In the genomic region with DNA sequence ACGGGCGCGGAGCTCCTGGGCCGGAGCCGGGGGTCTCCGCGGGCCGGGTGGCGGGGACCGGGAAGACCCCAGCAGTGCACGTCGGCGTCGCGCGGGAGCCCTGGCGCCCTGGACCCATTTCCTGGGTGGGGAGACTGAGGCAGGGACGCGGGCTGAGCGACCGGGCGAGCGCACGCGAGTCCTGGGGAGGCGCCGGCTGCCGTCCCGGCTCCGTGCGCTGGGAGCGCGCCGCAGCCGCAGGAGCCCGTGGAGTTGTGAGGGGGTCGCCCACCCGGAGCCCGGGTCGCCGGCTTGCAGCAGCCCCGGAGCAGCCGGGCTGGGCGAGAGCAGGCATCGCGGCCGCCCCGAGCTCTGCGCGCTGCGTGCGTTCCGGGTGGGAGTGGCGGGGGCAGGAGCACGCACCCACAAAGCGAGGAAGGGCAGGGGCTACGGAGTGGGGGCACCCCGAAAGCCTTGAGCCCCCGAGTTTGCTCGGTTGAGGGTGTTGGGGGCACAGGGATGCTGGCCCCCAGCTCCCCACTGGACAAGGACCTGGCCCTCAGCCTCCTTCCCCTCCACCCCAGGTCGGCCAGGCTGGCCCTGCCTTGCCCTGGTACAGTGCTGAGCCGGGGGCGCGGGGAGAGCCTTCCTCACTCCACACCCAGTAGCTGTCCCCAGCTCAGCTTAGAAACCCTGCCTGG, we compare ENCODE assay signal across 9 cellular contexts. TPM values are rescaled to one million over a fixed set of nuclear protein-coding genes. Genes with fewer than 3 reads are reported as not detected.
A peak's percentile ranks its signal among the peaks of the same experiment; 100 is the strongest.
DNase-seq lines count a peak whose midpoint lies in the region; ATAC-seq and TF ChIP-seq lines count a peak whose summit lies in the region.
"Had no signal": no experiment of that assay in that cellular context is flagged by ENCODE, and none has a peak within 500 bp of the region (broad histone marks: within the 10 kb centered on the region; RNA-seq: fewer than 3 reads in every experiment).

No MANE protein-coding gene starts in this region.

- H3K4me3 ChIP-seq in AG04450 (ENCODE audit: low read depth, low read length) (peak overlapping the region; percentile 76), HCT116 (replicated peaks in 1 of 2; ENCODE audit: low read depth in 1 of 2, low read length in 2 of 2) (peak overlapping the region; percentile 70 to 79), iPS-20b (ENCODE audit: low read length) (peak overlapping the region; percentile 75)

- H3K27me3 ChIP-seq in AG04450 (ENCODE audit: control insufficient read depth, insufficient read depth, low read length) = no peaks in the 10 kb centered on the region
- H3K27me3 ChIP-seq in HCT116 (ENCODE audit: insufficient read depth, low read length) = no peaks in the 10 kb centered on the region
- peaks cover 33% of the 10 kb centered on the region for H3K27me3 ChIP-seq in iPS-20b (ENCODE audit: insufficient read depth, low read length)

- RAD21 ChIA-PET in HCT116 (lab: Charles Lee; ENCODE audit: low non-redundant PET in 1 of 2, low total read pairs in 2 of 2, uncharacterized antibody in 2 of 2, unreplicated experiment in 2 of 2) = no interaction called here

- H4K20me1 ChIP-seq in HCT116 (ENCODE audit: insufficient read depth) = no peaks in the 10 kb centered on the region

- H3K36me3 ChIP-seq in HCT116 (ENCODE audit: control insufficient read depth in 1 of 2, insufficient read depth in 2 of 2, low read length in 2 of 2) (no peaks in the 10 kb centered on the region), iPS-20b (ENCODE audit: insufficient read depth, low read depth, low read length) (no peaks in the 10 kb centered on the region; the same call in 1 of the 2 replicates)

- H3K4me2 ChIP-seq in HCT116 (ENCODE audit: low read length) = peak overlapping the region; percentile 99

- H3K4me1 Mint-ChIP-seq in activated naive CD8-positive, alpha-beta T cell (ENCODE audit: low read depth) = peaks cover 10% of the 10 kb centered on the region
- H3K4me1 Mint-ChIP-seq in stimulated activated naive CD8-positive, alpha-beta T cell treated with anti-CD3 and anti-CD28 coated beads, Interleukin-15, Interleukin-2, amounts not matched to agents 100 ng/mL and 50 ng/mL, for 24 hours (ENCODE audit: low read depth) = peaks cover 10% of the 10 kb centered on the region

- no peak overlapping the region for H2AFZ ChIP-seq in HCT116 (ENCODE audit: low read depth, low read length, poor library complexity, severe bottlenecking)

- H3K4me1 ChIP-seq in HCT116 (ENCODE audit: control insufficient read depth in 1 of 2, insufficient read depth in 2 of 2, low read length in 2 of 2) = peaks cover 12 to 20% of the 10 kb centered on the region in 2 experiments; a peak in 3 of 4 replicates
- H3K4me1 ChIP-seq in iPS-20b (ENCODE audit: insufficient read depth, low read length) = no peaks in the 10 kb centered on the region; the same call in 1 of the 2 replicates

- no peak for TF ChIP-seq RAD21 in HCT116 (IDR thresholded peaks at IDR 0.05; ENCODE audit: low read depth)

- no peak overlapping the region for H3K27ac Mint-ChIP-seq in activated naive CD8-positive, alpha-beta T cell
- no peak overlapping the region for H3K27ac Mint-ChIP-seq in stimulated activated naive CD8-positive, alpha-beta T cell treated with anti-CD3 and anti-CD28 coated beads, Interleukin-15, Interleukin-2, amounts not matched to agents 100 ng/mL and 50 ng/mL, for 24 hours

- CTCF ChIA-PET in AG04450 (lab: Charles Lee) (interaction anchor here (0.6 to 0.8 kb wide), 2 partner anchors 35 to 724 kb away, joined by 3 read pairs; no protein-coding TSS in a partner anchor), HCT116 (lab: Charles Lee) (no interaction called here)

- H3K27ac ChIP-seq in AG04450 (ENCODE audit: low read depth, low read length) (peak overlapping the region; percentile 31), HCT116 (ENCODE audit: low read depth, low read length) (peak overlapping the region; percentile 34; the same call in 1 of the 2 replicates), iPS-20b (ENCODE audit: low read length) (no peak overlapping the region)
- H3K27ac ChIP-seq: epithelial cell of prostate had no signal

- H3K36me3 Mint-ChIP-seq in activated naive CD8-positive, alpha-beta T cell = no peaks in the 10 kb centered on the region
- H3K36me3 Mint-ChIP-seq in stimulated activated naive CD8-positive, alpha-beta T cell treated with anti-CD3 and anti-CD28 coated beads, Interleukin-15, Interleukin-2, amounts not matched to agents 100 ng/mL and 50 ng/mL, for 24 hours (ENCODE audit: low read depth) = no peaks in the 10 kb centered on the region

- H3K9ac ChIP-seq in HCT116 (ENCODE audit: low read length) (peak overlapping the region; percentile 73), iPS-20b (ENCODE audit: low read depth, low read length) (peak overlapping the region; percentile 75; the same call in 1 of the 2 replicates)

- peaks cover 17% of the 10 kb centered on the region for H3K27me3 Mint-ChIP-seq in activated naive CD8-positive, alpha-beta T cell
- H3K27me3 Mint-ChIP-seq in stimulated activated naive CD8-positive, alpha-beta T cell treated with anti-CD3 and anti-CD28 coated beads, Interleukin-15, Interleukin-2, amounts not matched to agents 100 ng/mL and 50 ng/mL, for 24 hours = peaks cover 37% of the 10 kb centered on the region

- no peak for DNase-seq in AG04450 (ENCODE audit: low read depth, low spot score)
- DNase-seq in HCT116 (ENCODE audit: low read depth, low spot score) = no peak
- DNase-seq in NCI-H1694 (lab: John Stamatoyannopoulos, UW) = no peak
- no peak for DNase-seq in central memory CD4-positive, alpha-beta T cell

- ATAC-seq in HCT116 (peak; percentile 41), GM21723 (IDR thresholded peaks at IDR 0.05; ENCODE audit: unreplicated experiment) (no peak)

- H3K9me2 ChIP-seq in HCT116 (ENCODE audit: insufficient read depth) = no peaks in the 10 kb centered on the region

- intact Hi-C loops in HCT116 (cut with micrococcal nuclease) = loop anchor here (2.0 to 5.0 kb wide), 3 partner anchors 724 to 1067 kb away; no protein-coding TSS in a partner anchor

- no peaks in the 10 kb centered on the region for H3K9me3 Mint-ChIP-seq in activated naive CD8-positive, alpha-beta T cell (ENCODE audit: low read depth)
- no peaks in the 10 kb centered on the region for H3K9me3 Mint-ChIP-seq in stimulated activated naive CD8-positive, alpha-beta T cell treated with anti-CD3 and anti-CD28 coated beads, Interleukin-15, Interleukin-2, amounts not matched to agents 100 ng/mL and 50 ng/mL, for 24 hours

- H3K9me3 ChIP-seq in AG04450 (ENCODE audit: control insufficient read depth, insufficient read depth, low read length) (no peaks in the 10 kb centered on the region; the same call in 1 of the 2 replicates), HCT116 (ENCODE audit: control insufficient read depth in 1 of 2, insufficient read depth in 1 of 2, low read depth in 1 of 2, low read length in 2 of 2) (no peaks in the 10 kb centered on the region), iPS-20b (ENCODE audit: insufficient read depth, low read depth, low read length) (no peaks in the 10 kb centered on the region)

- no TSS peak for BruUV-seq in HCT116 (replicated peaks; lab: Mats Ljungman, UMichigan)

- TF ChIP-seq POLR2A in HCT116 (IDR thresholded peaks at IDR 0.05; ENCODE audit: borderline replicate concordance, extremely low read depth, insufficient read depth, insufficient read length) = no peak

- POLR2A ChIA-PET in AG04450 (lab: Yijun Ruan, JAX) (interaction anchor here (0.6 to 0.7 kb wide), 2 partner anchors 21 to 68 kb away, joined by 3 to 7 read pairs; no protein-coding TSS in a partner anchor), HCT116 (lab: Charles Lee) (no interaction called here)

- peak overlapping the region; percentile 76 for H3K4me3 Mint-ChIP-seq in activated naive CD8-positive, alpha-beta T cell
- H3K4me3 Mint-ChIP-seq in stimulated activated naive CD8-positive, alpha-beta T cell treated with anti-CD3 and anti-CD28 coated beads, Interleukin-15, Interleukin-2, amounts not matched to agents 100 ng/mL and 50 ng/mL, for 24 hours = peak overlapping the region; percentile 72

- peaks cover 5% of the 10 kb centered on the region; the same call in 1 of the 2 replicates for H3K79me2 ChIP-seq in HCT116 (ENCODE audit: insufficient read depth, low read length)

- TF ChIP-seq CTCF in AG04450 (IDR thresholded peaks at IDR 0.05; ENCODE audit: low read depth, low read length) (no peak), HCT116 (IDR thresholded peaks at IDR 0.05 in 2 of 3, conservative IDR thresholded peaks at IDR 0.05 in 1 of 3; ENCODE audit: borderline replicate concordance in 1 of 3, insufficient read depth in 1 of 3, low read depth in 2 of 3, low read length in 2 of 3) (no peak)

TF ChIP-seq in HCT116, 20 proteins besides CTCF, POLR2A, EP300 and RAD21 (continues in another document):
- TF ChIP-seq YY1 (IDR thresholded peaks at IDR 0.05; ENCODE audit: extremely low read depth, insufficient replicate concordance, low read depth, low read length) (no peak), TCF7L2 (IDR thresholded peaks at IDR 0.05; ENCODE audit: borderline replicate concordance, extremely low read depth, insufficient read depth, insufficient read length) (no peak), EZH2 (IDR thresholded peaks at IDR 0.05) (no peak), POLR2AphosphoS5 (IDR thresholded peaks at IDR 0.05; ENCODE audit: low read depth, low read length) (no peak), SIN3A (IDR thresholded peaks at IDR 0.05; ENCODE audit: low read depth) (no peak), ELF1 (IDR thresholded peaks at IDR 0.05; ENCODE audit: borderline replicate concordance, low read depth) (no peak), SRF (IDR thresholded peaks at IDR 0.05; ENCODE audit: low read depth) (no peak), EZH2phosphoT487 (IDR thresholded peaks at IDR 0.05; ENCODE audit: borderline replicate concordance) (no peak), CBX3 (IDR thresholded peaks at IDR 0.05; ENCODE audit: low read depth) (no peak), SP1 (IDR thresholded peaks at IDR 0.05; ENCODE audit: low read depth) (no peak), JUND (IDR thresholded peaks at IDR 0.05) (no peak), ZFX (IDR thresholded peaks at IDR 0.05) (no peak)
- TF ChIP-seq, protein P1, sequence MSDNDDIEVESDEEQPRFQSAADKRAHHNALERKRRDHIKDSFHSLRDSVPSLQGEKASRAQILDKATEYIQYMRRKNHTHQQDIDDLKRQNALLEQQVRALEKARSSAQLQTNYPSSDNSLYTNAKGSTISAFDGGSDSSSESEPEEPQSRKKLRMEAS (IDR thresholded peaks at IDR 0.05) = no peak

RNA-seq across cellular contexts. Expression of a gene that starts 0.6 kb away (rescaled TPM):
- 9.9 and 13.2 TPM in 2 replicates for polyA plus RNA-seq in AG04450 (2011; rRNA removed)
- 5.7 and 6.7 TPM in 2 replicates for polyA minus RNA-seq in AG04450 (2011; rRNA and poly(A)+ RNA removed)
- total RNA-seq in HCT116 (2021; ENCODE audit: unreplicated experiment) = 14.3 TPM
- 14.5 and 16.0 TPM in 2 replicates for polyA plus RNA-seq in HCT116 (2012)
